Comparison of ENCODE assay signal across 11 cellular contexts in the genomic region with DNA sequence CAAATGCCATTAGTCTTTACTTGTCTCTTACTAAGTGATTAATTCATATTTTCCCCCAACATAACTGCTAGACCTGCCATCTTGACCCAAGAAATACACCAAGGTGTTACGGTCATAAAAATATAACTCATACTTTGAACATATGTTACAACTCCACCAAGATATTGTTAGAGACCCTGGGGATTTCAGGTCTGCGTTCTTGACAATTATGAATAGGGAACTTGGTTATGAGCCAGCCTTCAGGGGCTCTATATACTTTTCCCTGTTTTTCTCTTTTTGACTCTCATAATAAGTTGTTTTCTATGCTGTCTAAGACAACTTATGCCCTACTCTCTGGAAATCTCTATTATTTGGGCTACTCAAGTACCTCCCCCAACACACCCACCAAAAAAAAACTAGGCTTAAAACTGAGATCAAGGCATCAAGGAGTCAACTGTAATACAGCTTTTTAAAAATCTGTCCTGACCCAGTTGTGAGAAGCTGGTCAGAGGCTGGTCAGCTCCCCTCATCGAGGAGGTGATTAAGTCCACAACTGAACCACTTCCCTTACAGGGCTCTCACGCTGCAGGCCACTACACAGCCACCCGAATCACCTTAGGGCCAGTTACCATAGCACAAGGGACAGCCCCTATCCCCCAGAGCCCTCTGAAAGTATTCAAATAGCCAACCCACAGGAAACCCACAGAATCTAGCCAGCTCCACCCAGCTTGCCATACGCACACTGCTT. TPM values are rescaled to one million over a fixed set of nuclear protein-coding genes. Genes with fewer than 3 reads are reported as not detected.
DNase-seq lines count a peak whose midpoint lies in the region; ATAC-seq and TF ChIP-seq lines count a peak whose summit lies in the region.
"Had no signal": no experiment of that assay in that cellular context is flagged by ENCODE, and none has a peak within 500 bp of the region (broad histone marks: within the 10 kb centered on the region; RNA-seq: fewer than 3 reads in every experiment).

No MANE protein-coding gene starts in this region.

- H3K9me3 Mint-ChIP-seq in memory B cell (peaks cover 9% of the 10 kb centered on the region), Calu3 (ENCODE audit: low read depth, unreplicated experiment) (peaks cover 2% of the 10 kb centered on the region)

- BruUV-seq in Calu3 (replicated peaks; lab: Mats Ljungman, UMichigan) = no TSS peak

- H3K27me3 Mint-ChIP-seq in memory B cell (peaks cover 23% of the 10 kb centered on the region), Calu3 (ENCODE audit: unreplicated experiment) (no peaks in the 10 kb centered on the region)

- ATAC-seq in GM18868 (IDR thresholded peaks at IDR 0.05; ENCODE audit: unreplicated experiment) (peak; percentile 99), GM21717 (IDR thresholded peaks at IDR 0.05; ENCODE audit: unreplicated experiment) (peak; percentile 100), HG03354 (IDR thresholded peaks at IDR 0.05; ENCODE audit: poor library complexity, severe bottlenecking, unreplicated experiment) (peak; percentile 100), memory B cell (ENCODE audit: low read depth) (peak; percentile 97)

- H3K4me3 Mint-ChIP-seq in memory B cell (peak overlapping the region; percentile 62), Calu3 (ENCODE audit: low read depth, unreplicated experiment) (no peak overlapping the region)
- H3K4me3 Mint-ChIP-seq: mesothelial cell of epicardium had no signal

- peak; percentile 14 to 18 for DNase-seq in memory B cell (ENCODE audit: low spot score in 2 of 2)
- no peak for DNase-seq in DMS53 treated with DMSO at 0.1 percent for 48 hours (lab: John Stamatoyannopoulos, UW; ENCODE audit: unreplicated experiment)
- no peak for DNase-seq in posterior vena cava (ENCODE audit: low spot score)
- no peak for DNase-seq in SK-N-DZ (ENCODE audit: low spot score)
- DNase-seq in Calu3 = no peak
- DNase-seq: EL, NCI-H446 had no signal

- H3K36me3 Mint-ChIP-seq in memory B cell (peaks cover 4% of the 10 kb centered on the region), Calu3 (ENCODE audit: insufficient read depth, unreplicated experiment) (no peaks in the 10 kb centered on the region)

- intact Hi-C loops in posterior vena cava (cut with DNase I) = no loop called here
- intact Hi-C loops in Calu3 (cut with micrococcal nuclease; ENCODE audit: unreplicated experiment) = no loop called here

- H3K27ac Mint-ChIP-seq in memory B cell (peak overlapping the region; percentile 4), Calu3 (ENCODE audit: unreplicated experiment) (no peak overlapping the region)
- H3K27ac Mint-ChIP-seq: mesothelial cell of epicardium had no signal

- no peak for TF ChIP-seq CTCF in Calu3 (IDR thresholded peaks at IDR 0.05; ENCODE audit: unreplicated experiment)

- CTCF ChIA-PET in Calu3 (lab: Charles Lee) = no interaction called here

- H3K4me1 Mint-ChIP-seq in memory B cell (peaks cover 15% of the 10 kb centered on the region), Calu3 (ENCODE audit: low read depth, unreplicated experiment) (no peaks in the 10 kb centered on the region)
- H3K4me1 Mint-ChIP-seq: mesothelial cell of epicardium had no signal

RNA-seq across cellular contexts. Expression of gene TLR3, which starts 10.5 kb away (rescaled TPM):
- total RNA-seq in posterior vena cava (10 to 100 TPM in 1 of 2 donors, 1 to 10 TPM in 1; 8.3 to 13.8 TPM), Calu3 (2022) (8.0 and 10.6 TPM in 2 replicates)
- not detected in 2 replicates for polyA plus RNA-seq in SK-N-DZ (2014; cell fraction: cytosol; rRNA removed)
- polyA plus RNA-seq in SK-N-DZ (2014; cell fraction: nucleus; rRNA removed) = not detected in 2 replicates

RNA-seq across cellular contexts. Expression of gene FAM149A, which starts 46.1 kb away (rescaled TPM):
- total RNA-seq in posterior vena cava (10 to 100 TPM; 10.1 to 16.5 TPM), Calu3 (2022) (36.3 and 45.5 TPM in 2 replicates)
- 0.13 and 0.96 TPM in 2 replicates for polyA plus RNA-seq in SK-N-DZ (2014; cell fraction: cytosol; rRNA removed)
- 0.40 and 1.1 TPM in 2 replicates for polyA plus RNA-seq in SK-N-DZ (2014; cell fraction: nucleus; rRNA removed)

Comparison
In these comparisons a context has a peak if more than half of its experiments do, and no peak if none do; other contexts are left out.
1. DNase-seq: peak in memory B cell (2 of 2); none in DMS53 treated with DMSO at 0.1 percent for 48 hours (single experiment), posterior vena cava (single experiment), SK-N-DZ (single experiment) and Calu3 (single experiment).
2. Peak in every context shown above with its lines, with median percentiles within 50 percentile points of each other: ATAC-seq.